25 cellular contexts compared by ENCODE assay signal in genomic region chr20:44502968-44503367, GRCh38.
"Had no signal": no experiment of that assay in that cellular context is flagged by ENCODE, and none has a peak within 500 bp of the region (broad histone marks: within the 10 kb centered on the region; RNA-seq: fewer than 3 reads in every experiment).

No MANE protein-coding gene starts in this region.

- H3K9me3 ChIP-seq: colonic mucosa, gastrocnemius medialis, prostate gland, right atrium auricular region, sigmoid colon, suprapubic skin, transverse colon, vagina had no signal

- FAIRE-seq: kidney had no signal

- H3K4me3 ChIP-seq: colonic mucosa, gastrocnemius medialis, lung, prostate gland, right atrium auricular region, sigmoid colon, suprapubic skin, transverse colon, vagina had no signal

- H3K27ac Mint-ChIP-seq: dendritic cell treated with granulocyte-macrophage colony-stimulating factor and Interleukin-4, amounts not matched to agents 40 ng/mL and 50 ng/mL, for 4 days; endodermal cell; memory B cell; natural killer cell treated with Interleukin-12 subunit alpha and Interleukin-12 subunit beta and Interleukin-15 and Interleukin-18, amount 100 ng/mL, for 72 hours had no signal

- ATAC-seq: esophagus mucosa; gastrocnemius medialis; left lobe of liver; natural killer cell treated with Interleukin-12 subunit alpha and Interleukin-12 subunit beta and Interleukin-15 and Interleukin-18, amount 100 ng/mL, for 72 hours; stimulated activated naive CD8-positive, alpha-beta T cell treated with anti-CD3 and anti-CD28 coated beads, Interleukin-15, amount 100 ng/mL, for 72 hours had no signal

- H3K9me3 Mint-ChIP-seq: dendritic cell treated with granulocyte-macrophage colony-stimulating factor and Interleukin-4, amounts not matched to agents 40 ng/mL and 50 ng/mL, for 4 days; endodermal cell; memory B cell; natural killer cell treated with Interleukin-12 subunit alpha and Interleukin-12 subunit beta and Interleukin-15 and Interleukin-18, amount 100 ng/mL, for 72 hours; neural crest cell; stimulated activated naive CD8-positive, alpha-beta T cell treated with anti-CD3 and anti-CD28 coated beads, Interleukin-15, amount 100 ng/mL, for 72 hours had no signal

- H3K27me3 ChIP-seq: colonic mucosa, gastrocnemius medialis, right atrium auricular region, sigmoid colon, suprapubic skin, transverse colon, vagina had no signal

- H3K27ac ChIP-seq: colonic mucosa, epithelial cell of prostate, prostate gland, right atrium auricular region, sigmoid colon, suprapubic skin, transverse colon, vagina had no signal

- H3K4me1 Mint-ChIP-seq: endodermal cell; neural crest cell; stimulated activated naive CD8-positive, alpha-beta T cell treated with anti-CD3 and anti-CD28 coated beads, Interleukin-15, amount 100 ng/mL, for 72 hours had no signal

- H3K27me3 Mint-ChIP-seq: dendritic cell treated with granulocyte-macrophage colony-stimulating factor and Interleukin-4, amounts not matched to agents 40 ng/mL and 50 ng/mL, for 4 days; memory B cell; natural killer cell treated with Interleukin-12 subunit alpha and Interleukin-12 subunit beta and Interleukin-15 and Interleukin-18, amount 100 ng/mL, for 72 hours; stimulated activated naive CD8-positive, alpha-beta T cell treated with anti-CD3 and anti-CD28 coated beads, Interleukin-15, amount 100 ng/mL, for 72 hours had no signal

- H3K4me1 ChIP-seq: colonic mucosa, prostate gland, sigmoid colon, transverse colon had no signal

- DNase-seq: colonic mucosa; effector CD8-positive, alpha-beta T cell; endodermal cell; foreskin fibroblast; gastrocnemius medialis; head of caudate nucleus; kidney; sigmoid colon; stimulated activated CD4-positive, alpha-beta T cell treated with anti-CD3 and anti-CD28 coated beads, Interleukin-2, amount 100 ng/mL, for 24 hours; stimulated activated CD4-positive, alpha-beta T cell treated with anti-CD3 and anti-CD28 coated beads, Interleukin-4, amount 100 ng/mL, for 24 hours; stimulated activated naive CD4-positive, alpha-beta T cell; stimulated activated naive CD8-positive, alpha-beta T cell treated with anti-CD3 and anti-CD28 coated beads, Interleukin-15, amount 100 ng/mL, for 72 hours; transverse colon had no signal

- H3K4me3 Mint-ChIP-seq: dendritic cell treated with granulocyte-macrophage colony-stimulating factor and Interleukin-4, amounts not matched to agents 40 ng/mL and 50 ng/mL, for 4 days; endodermal cell; memory B cell; natural killer cell treated with Interleukin-12 subunit alpha and Interleukin-12 subunit beta and Interleukin-15 and Interleukin-18, amount 100 ng/mL, for 72 hours; neural crest cell; stimulated activated naive CD8-positive, alpha-beta T cell treated with anti-CD3 and anti-CD28 coated beads, Interleukin-15, amount 100 ng/mL, for 72 hours had no signal
